ENCODE assay signal across 20 cellular contexts in the genomic region with DNA sequence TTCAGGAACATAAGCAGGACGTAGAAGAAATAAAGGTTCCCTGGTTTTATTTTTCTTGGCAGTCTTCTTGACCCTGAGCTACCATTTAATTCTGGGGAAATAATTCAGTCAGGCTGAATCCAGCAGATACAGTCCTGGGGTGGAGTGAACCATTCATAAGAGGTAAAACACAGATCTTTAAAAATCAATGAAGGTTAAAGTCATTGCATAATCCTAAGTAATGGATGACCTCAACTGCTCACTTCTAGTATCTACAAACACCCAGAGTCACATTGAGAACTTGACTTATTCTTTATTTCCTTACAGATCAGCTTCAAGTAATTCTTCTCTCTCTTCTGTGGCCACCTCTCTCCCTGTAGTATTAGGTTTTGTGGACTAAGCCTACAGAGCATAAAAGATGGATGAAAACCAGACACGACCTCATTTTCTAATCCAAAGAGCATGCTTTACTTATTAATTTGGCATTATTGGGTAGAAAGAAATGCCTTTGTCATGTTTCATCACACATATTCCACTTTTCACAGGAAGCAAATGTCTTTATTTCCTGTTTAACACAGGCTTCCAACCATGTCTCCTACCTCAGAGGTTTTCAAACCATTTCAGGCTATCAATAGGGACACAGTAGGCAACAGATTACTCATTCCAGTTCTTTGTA.
DNase-seq lines count a peak whose midpoint lies in the region; ATAC-seq and TF ChIP-seq lines count a peak whose summit lies in the region.
"Had no signal": no experiment of that assay in that cellular context is flagged by ENCODE, and none has a peak within 500 bp of the region (broad histone marks: within the 10 kb centered on the region; RNA-seq: fewer than 3 reads in every experiment).

No MANE protein-coding gene starts in this region.

- H3K4me3 Mint-ChIP-seq in type B pancreatic cell = no peak overlapping the region
- H3K4me3 Mint-ChIP-seq: naive B cell had no signal

- H3K9me3 Mint-ChIP-seq in type B pancreatic cell = no peaks in the 10 kb centered on the region

- H3K27me3 ChIP-seq in ACC112 (ENCODE audit: insufficient read depth, low read length) = no peaks in the 10 kb centered on the region
- H3K27me3 ChIP-seq: MG63, tibial artery had no signal

- no peak overlapping the region for H3K27ac Mint-ChIP-seq in type B pancreatic cell
- H3K27ac Mint-ChIP-seq: naive B cell had no signal

- peaks cover 15% of the 10 kb centered on the region for H3K4me1 Mint-ChIP-seq in type B pancreatic cell (ENCODE audit: unreplicated experiment)
- H3K4me1 Mint-ChIP-seq: naive B cell had no signal

- H3K4me3 ChIP-seq in ACC112 (ENCODE audit: low read depth, low read length) (no peak overlapping the region), astrocyte of the spinal cord (ENCODE audit: low read depth, low read length) (no peak overlapping the region), fibroblast of villous mesenchyme (ENCODE audit: low read depth, low read length) (no peak overlapping the region)
- H3K4me3 ChIP-seq: MG63, tibial artery had no signal

- peak overlapping the region; percentile 79 for H2AFZ ChIP-seq in ACC112 (ENCODE audit: low read length, unreplicated experiment)

- peaks cover 21% of the 10 kb centered on the region for H3K36me3 Mint-ChIP-seq in type B pancreatic cell
- H3K36me3 Mint-ChIP-seq: naive B cell had no signal

- peaks cover 13% of the 10 kb centered on the region for H3K4me1 ChIP-seq in ACC112 (ENCODE audit: control insufficient read depth, insufficient read depth, low read length, unreplicated experiment)
- H3K4me1 ChIP-seq: tibial artery had no signal

- H3K36me3 ChIP-seq in ACC112 (ENCODE audit: insufficient read depth, low read length) = no peaks in the 10 kb centered on the region
- H3K36me3 ChIP-seq: MG63 had no signal

- TF ChIP-seq CTCF in astrocyte of the spinal cord (IDR thresholded peaks at IDR 0.05; ENCODE audit: low read depth, low read length) (no peak), fibroblast of villous mesenchyme (IDR thresholded peaks at IDR 0.05; ENCODE audit: insufficient read depth, low read depth, low read length) (no peak), type B pancreatic cell (conservative IDR thresholded peaks at IDR 0.05) (no peak)

- DNase-seq in HT1080 (ENCODE audit: low read depth) (peak; percentile 60), astrocyte of the spinal cord (ENCODE audit: low read depth, low spot score) (peak; percentile 93), fibroblast of villous mesenchyme (ENCODE audit: low read depth) (peak; percentile 49), substantia nigra (lab: John Stamatoyannopoulos, UW) (no peak), type B pancreatic cell (ENCODE audit: extremely low spot score, unreplicated experiment) (no peak), occipital lobe (lab: John Stamatoyannopoulos, UW) (no peak)
- DNase-seq: activated CD4-positive, alpha-beta T cell treated with anti-CD3 and anti-CD28 coated beads for 4 hours; activated naive CD4-positive, alpha-beta T cell treated with anti-CD3 and anti-CD28 coated beads, Interleukin-2, amount 50 U/mL, for 16 hours; Caco-2; MG63; naive B cell; NCI-H2107; retina; stimulated activated CD4-positive, alpha-beta T cell treated with anti-CD3 and anti-CD28 coated beads, Interleukin-2, amount 100 ng/mL, for 48 hours; stimulated activated CD8-positive, alpha-beta memory T cell treated with anti-CD3 and anti-CD28 coated beads, Interleukin-4, amount 100 ng/mL, for 48 hours; T-helper 9 cell; tibial artery had no signal

- H3K27me3 Mint-ChIP-seq in type B pancreatic cell = no peaks in the 10 kb centered on the region

- no peaks in the 10 kb centered on the region for H3K79me2 ChIP-seq in ACC112 (ENCODE audit: control insufficient read depth, insufficient read depth, low read length, unreplicated experiment)

- H3K27ac ChIP-seq in ACC112 (ENCODE audit: low read depth, low read length) (peak overlapping the region; percentile 35), substantia nigra (ENCODE audit: low read depth, low read length, poor library complexity, severe bottlenecking) (no peak overlapping the region)
- H3K27ac ChIP-seq: tibial artery had no signal

- in situ Hi-C loops in astrocyte of the spinal cord (cut with HindIII; ENCODE audit: low sequenced_read_pairs) = no loop called here

- no peak for ATAC-seq in GM18868 (IDR thresholded peaks at IDR 0.05; ENCODE audit: unreplicated experiment)
- ATAC-seq: Right ventricle myocardium inferior had no signal

Comparison
In these comparisons a context has a peak if more than half of its experiments do, and no peak if none do; other contexts are left out.
1. DNase-seq: peak in HT1080 (single experiment), astrocyte of the spinal cord (single experiment) and fibroblast of villous mesenchyme (single experiment); none in substantia nigra (0 of 49), type B pancreatic cell (single experiment) and occipital lobe (single experiment).